In genomic region chr17:4032245-4032644, GRCh38 we compare ENCODE assay signal across 30 cellular contexts.
"Had no signal": no experiment of that assay in that cellular context is flagged by ENCODE, and none has a peak within 500 bp of the region (broad histone marks: within the 10 kb centered on the region; RNA-seq: fewer than 3 reads in every experiment).

No MANE protein-coding gene starts in this region.

- H3K4me3 Mint-ChIP-seq: activated CD4-positive, alpha-beta memory T cell treated with anti-CD3 and anti-CD28 coated beads for 36 hours; activated CD4-positive, alpha-beta T cell treated with anti-CD3 and anti-CD28 coated beads for 36 hours; activated CD4-positive, alpha-beta T cell treated with anti-CD3 and anti-CD28 coated beads, Interleukin-2, amount 10 ng/mL, durations not matched to agents 24 days and 14 days; activated CD8-positive, alpha-beta memory T cell treated with anti-CD3 and anti-CD28 coated beads, Interleukin-2, amount 10 ng/mL, durations not matched to agents 7 days and 5 days; activated CD8-positive, alpha-beta T cell treated with anti-CD3 and anti-CD28 coated beads, Interleukin-2, amount 10 ng/mL, durations not matched to agents 7 days and 5 days; activated naive CD4-positive, alpha-beta T cell treated with anti-CD3 and anti-CD28 coated beads, Interleukin-2, amount 10 ng/mL, durations not matched to agents 7 days and 5 days; activated T-cell treated with anti-CD3 and anti-CD28 coated beads, Interleukin-2, amount 50 U/mL, for 72 hours; central memory CD8-positive, alpha-beta T cell; dendritic cell treated with granulocyte-macrophage colony-stimulating factor and Interleukin-4, amounts not matched to agents 40 ng/mL and 50 ng/mL, for 4 days; endodermal cell had no signal

- H3K27me3 Mint-ChIP-seq: activated CD4-positive, alpha-beta memory T cell treated with anti-CD3 and anti-CD28 coated beads for 36 hours; activated CD4-positive, alpha-beta T cell treated with anti-CD3 and anti-CD28 coated beads for 36 hours; activated CD4-positive, alpha-beta T cell treated with anti-CD3 and anti-CD28 coated beads, Interleukin-2, amount 10 ng/mL, durations not matched to agents 24 days and 14 days; activated CD8-positive, alpha-beta memory T cell treated with anti-CD3 and anti-CD28 coated beads, Interleukin-2, amount 10 ng/mL, durations not matched to agents 7 days and 5 days; activated naive CD4-positive, alpha-beta T cell treated with anti-CD3 and anti-CD28 coated beads, Interleukin-2, amount 10 ng/mL, durations not matched to agents 7 days and 5 days; central memory CD8-positive, alpha-beta T cell; dendritic cell treated with granulocyte-macrophage colony-stimulating factor and Interleukin-4, amounts not matched to agents 40 ng/mL and 50 ng/mL, for 4 days had no signal

- H3K27me3 ChIP-seq: ascending aorta, brain microvascular endothelial cell, dorsolateral prefrontal cortex, esophagus muscularis mucosa, foreskin keratinocyte, gastrocnemius medialis, heart left ventricle had no signal

- H3K4me3 ChIP-seq: ascending aorta, coronary artery, dorsolateral prefrontal cortex, esophagus muscularis mucosa, gastrocnemius medialis, heart left ventricle had no signal

- H3K27ac Mint-ChIP-seq: activated CD4-positive, alpha-beta memory T cell treated with anti-CD3 and anti-CD28 coated beads for 36 hours; activated CD4-positive, alpha-beta T cell treated with anti-CD3 and anti-CD28 coated beads for 36 hours; activated CD4-positive, alpha-beta T cell treated with anti-CD3 and anti-CD28 coated beads, Interleukin-2, amount 10 ng/mL, durations not matched to agents 24 days and 14 days; activated CD8-positive, alpha-beta memory T cell treated with anti-CD3 and anti-CD28 coated beads, Interleukin-2, amount 10 ng/mL, durations not matched to agents 7 days and 5 days; activated CD8-positive, alpha-beta T cell treated with anti-CD3 and anti-CD28 coated beads, Interleukin-2, amount 10 ng/mL, durations not matched to agents 7 days and 5 days; activated naive CD4-positive, alpha-beta T cell treated with anti-CD3 and anti-CD28 coated beads, Interleukin-2, amount 10 ng/mL, durations not matched to agents 7 days and 5 days; activated naive CD4-positive, alpha-beta T cell treated with anti-CD3 and anti-CD28 coated beads, Interleukin-2, amount 50 U/mL, for 72 hours; activated T-cell treated with anti-CD3 and anti-CD28 coated beads, Interleukin-2, amount 50 U/mL, for 72 hours; dendritic cell treated with granulocyte-macrophage colony-stimulating factor and Interleukin-4, amounts not matched to agents 40 ng/mL and 50 ng/mL, for 4 days; endodermal cell had no signal

- ATAC-seq: activated CD4-positive, alpha-beta T cell treated with anti-CD3 and anti-CD28 coated beads for 36 hours; activated CD8-positive, alpha-beta memory T cell treated with anti-CD3 and anti-CD28 coated beads, Interleukin-2, amount 10 ng/mL, durations not matched to agents 7 days and 5 days; activated CD8-positive, alpha-beta T cell treated with anti-CD3 and anti-CD28 coated beads, Interleukin-2, amount 10 ng/mL, durations not matched to agents 7 days and 5 days; activated naive CD4-positive, alpha-beta T cell treated with anti-CD3 and anti-CD28 coated beads, Interleukin-2, amount 50 U/mL, for 72 hours; activated T-cell treated with anti-CD3 and anti-CD28 coated beads, Interleukin-2, amount 50 U/mL, for 72 hours; foreskin keratinocyte; gastrocnemius medialis; heart left ventricle had no signal

- H3K9me3 ChIP-seq: gastrocnemius medialis had no signal

- H3K9me3 Mint-ChIP-seq: central memory CD8-positive, alpha-beta T cell had no signal

- H3K4me1 Mint-ChIP-seq: activated CD4-positive, alpha-beta T cell treated with anti-CD3 and anti-CD28 coated beads for 36 hours; activated CD4-positive, alpha-beta T cell treated with anti-CD3 and anti-CD28 coated beads, Interleukin-2, amount 10 ng/mL, durations not matched to agents 24 days and 14 days; activated CD8-positive, alpha-beta memory T cell treated with anti-CD3 and anti-CD28 coated beads, Interleukin-2, amount 10 ng/mL, durations not matched to agents 7 days and 5 days had no signal

- DNase-seq: activated CD4-positive, alpha-beta memory T cell treated with anti-CD3 and anti-CD28 coated beads for 36 hours; activated CD4-positive, alpha-beta T cell treated with anti-CD3 and anti-CD28 coated beads for 36 hours; activated CD4-positive, alpha-beta T cell treated with anti-CD3 and anti-CD28 coated beads, Interleukin-2, amount 10 ng/mL, durations not matched to agents 24 days and 14 days; activated CD4-positive, CD25-positive, alpha-beta regulatory T cell; activated CD4-positive, CD25-positive, alpha-beta regulatory T cell treated with anti-CD3 and anti-CD28 coated beads, Interleukin-2, amount 50 U/mL, for 72 hours; activated CD8-positive, alpha-beta memory T cell treated with anti-CD3 and anti-CD28 coated beads, Interleukin-2, amount 10 ng/mL, durations not matched to agents 7 days and 5 days; activated CD8-positive, alpha-beta memory T cell treated with anti-CD3 and anti-CD28 coated beads, Interleukin-2, amount 50 U/mL, for 4 hours; activated CD8-positive, alpha-beta T cell treated with anti-CD3 and anti-CD28 coated beads, Interleukin-2, amount 10 ng/mL, durations not matched to agents 7 days and 5 days; activated gamma-delta T cell; activated naive CD4-positive, alpha-beta T cell; activated naive CD4-positive, alpha-beta T cell treated with anti-CD3 and anti-CD28 coated beads, Interleukin-2, amount 10 ng/mL, durations not matched to agents 7 days and 5 days; activated T-cell treated with anti-CD3 and anti-CD28 coated beads, Interleukin-2, amount 50 U/mL, for 1 hour; activated T-cell treated with anti-CD3 and anti-CD28 coated beads, Interleukin-2, amount 50 U/mL, for 72 hours; amygdala; brain microvascular endothelial cell; dorsolateral prefrontal cortex; effector memory CD4-positive, alpha-beta T cell; erythroblast; foreskin keratinocyte; gastrocnemius medialis; glutamatergic neuron; heart left ventricle; T-helper 2 cell had no signal

- H3K4me1 ChIP-seq: ascending aorta, esophagus muscularis mucosa, foreskin keratinocyte, gastrocnemius medialis, heart left ventricle had no signal

- H3K27ac ChIP-seq: ascending aorta, brain microvascular endothelial cell, coronary artery, esophagus muscularis mucosa, foreskin keratinocyte, gastrocnemius medialis, heart left ventricle had no signal
